8 cellular contexts compared by ENCODE assay signal in genomic region chr17:44221072-44221861, GRCh38. TPM values are rescaled to one million over a fixed set of nuclear protein-coding genes. Genes with fewer than 3 reads are reported as not detected.
DNase-seq lines count a peak whose midpoint lies in the region; ATAC-seq and TF ChIP-seq lines count a peak whose summit lies in the region.

No MANE protein-coding gene starts in this region.

- no peak overlapping the region for H2AFZ ChIP-seq in HCT116 (ENCODE audit: low read depth, low read length, poor library complexity, severe bottlenecking)

- TF ChIP-seq POLR2A in HCT116 (IDR thresholded peaks at IDR 0.05; ENCODE audit: borderline replicate concordance, extremely low read depth, insufficient read depth, insufficient read length): peak; percentile 20

- H3K79me2 ChIP-seq in HCT116 (ENCODE audit: insufficient read depth, low read length): peaks cover 27% of the 10 kb centered on the region

- intact Hi-C loops in HCT116 (cut with micrococcal nuclease): no loop called here

- H3K27me3 ChIP-seq in HCT116 (ENCODE audit: insufficient read depth, low read length): no peaks in the 10 kb centered on the region

- H3K4me2 ChIP-seq in HCT116 (ENCODE audit: low read length): peak overlapping the region; percentile 90

- peak overlapping the region; percentile 84 for H3K9ac ChIP-seq in HCT116 (ENCODE audit: low read length)

- no peaks in the 10 kb centered on the region for H3K9me2 ChIP-seq in HCT116 (ENCODE audit: insufficient read depth)

- no peak for TF ChIP-seq CTCF in HCT116 (IDR thresholded peaks at IDR 0.05 in 2 of 3, conservative IDR thresholded peaks at IDR 0.05 in 1 of 3; ENCODE audit: borderline replicate concordance in 1 of 3, insufficient read depth in 1 of 3, low read depth in 2 of 3, low read length in 2 of 3)

- RAD21 ChIA-PET in HCT116 (lab: Charles Lee; ENCODE audit: low non-redundant PET in 1 of 2, low total read pairs in 2 of 2, uncharacterized antibody in 2 of 2, unreplicated experiment in 2 of 2): no interaction called here

- H3K27ac ChIP-seq in HCT116 (ENCODE audit: low read depth, low read length): peak overlapping the region; percentile 100

- TSS peak; percentile 49 for BruUV-seq in HCT116 (replicated peaks; lab: Mats Ljungman, UMichigan)

- peaks cover 28 to 44% of the 10 kb centered on the region in 2 experiments for H3K4me1 ChIP-seq in HCT116 (ENCODE audit: control insufficient read depth in 1 of 2, insufficient read depth in 2 of 2, low read length in 2 of 2)

- H3K9me3 ChIP-seq in HCT116 (ENCODE audit: control insufficient read depth in 1 of 2, insufficient read depth in 1 of 2, low read depth in 1 of 2, low read length in 2 of 2): no peaks in the 10 kb centered on the region

- peaks cover 2 to 9% of the 10 kb centered on the region in 2 experiments; a peak in 3 of 4 replicates for H3K36me3 ChIP-seq in HCT116 (ENCODE audit: control insufficient read depth in 1 of 2, insufficient read depth in 2 of 2, low read length in 2 of 2)

- ATAC-seq in HCT116 (peak; percentile 17; the same call in 1 of the 2 replicates), GM21786 (IDR thresholded peaks at IDR 0.05; ENCODE audit: unreplicated experiment) (no peak)

- POLR2A ChIA-PET in HCT116 (lab: Charles Lee): interaction anchor here (0.5 to 2.5 kb wide), 11 partner anchors 9 to 124 kb away, joined by 3 to 8 read pairs (median 4); partner anchors contain the start of genes ATXN7L3, GRN, SLC25A39 and TMUB2

- TF ChIP-seq RAD21 in HCT116 (IDR thresholded peaks at IDR 0.05; ENCODE audit: low read depth): no peak

- no peaks in the 10 kb centered on the region for H4K20me1 ChIP-seq in HCT116 (ENCODE audit: insufficient read depth)

- peak overlapping the region; percentile 71 to 73 for H3K4me3 ChIP-seq in HCT116 (replicated peaks in 1 of 2; ENCODE audit: low read depth in 1 of 2, low read length in 2 of 2)

- CTCF ChIA-PET in HCT116 (lab: Charles Lee): interaction anchor here (0.8 to 2.4 kb wide), 8 partner anchors 11 to 124 kb away, joined by 3 to 10 read pairs (median 4); partner anchors contain the start of gene GRN

- DNase-seq in AML-193 (lab: John Stamatoyannopoulos, UW): peak; percentile 57 to 59
- DNase-seq in HCT116 (ENCODE audit: low read depth, low spot score): no peak
- DNase-seq in NCI-H524 (lab: John Stamatoyannopoulos, UW): peak; percentile 63 to 84
- DNase-seq in activated CD4-positive, alpha-beta T cell treated with anti-CD3 and anti-CD28 coated beads for 48 hours: peak; percentile 74
- peak; percentile 82 for DNase-seq in dedifferentiated amniotic fluid mesenchymal stem cell (ENCODE audit: extremely low spot score)
- peak; percentile 93 for DNase-seq in left kidney (ENCODE audit: low read depth, low spot score)
- peak; percentile 45 to 54 for DNase-seq in stimulated activated CD4-positive, alpha-beta T cell treated with anti-CD3 and anti-CD28 coated beads, Interleukin-2, amount 100 ng/mL, for 48 hours

TF ChIP-seq in HCT116, 20 proteins besides CTCF, POLR2A, EP300 and RAD21:
- peak; percentile 14; the same call in 1 of the 2 replicates for TF ChIP-seq SIN3A (IDR thresholded peaks at IDR 0.05; ENCODE audit: low read depth)
- TF ChIP-seq FOSL1 (IDR thresholded peaks at IDR 0.05; ENCODE audit: low read depth): no peak
- TF ChIP-seq TCF7L2 (IDR thresholded peaks at IDR 0.05; ENCODE audit: borderline replicate concordance, extremely low read depth, insufficient read depth, insufficient read length): peak; percentile 18
- TF ChIP-seq, protein P1, sequence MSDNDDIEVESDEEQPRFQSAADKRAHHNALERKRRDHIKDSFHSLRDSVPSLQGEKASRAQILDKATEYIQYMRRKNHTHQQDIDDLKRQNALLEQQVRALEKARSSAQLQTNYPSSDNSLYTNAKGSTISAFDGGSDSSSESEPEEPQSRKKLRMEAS (IDR thresholded peaks at IDR 0.05): no peak
- peak; percentile 60 for TF ChIP-seq POLR2AphosphoS5 (IDR thresholded peaks at IDR 0.05; ENCODE audit: low read depth, low read length)
- no peak for TF ChIP-seq EZH2phosphoT487 (IDR thresholded peaks at IDR 0.05; ENCODE audit: borderline replicate concordance)
- no peak for TF ChIP-seq EZH2 (IDR thresholded peaks at IDR 0.05)
- no peak for TF ChIP-seq SRF (IDR thresholded peaks at IDR 0.05; ENCODE audit: low read depth)

RNA-seq across cellular contexts. Expression of gene UBTF, which starts 1.8 kb away (rescaled TPM):
- 84.3 TPM for total RNA-seq in HCT116 (2021; ENCODE audit: unreplicated experiment)
- 43.2 and 52.2 TPM in 2 replicates for polyA plus RNA-seq in HCT116 (2012)

RNA-seq across cellular contexts. Expression of gene ATXN7L3, which starts 21.6 kb away (rescaled TPM):
- total RNA-seq in HCT116 (2021; ENCODE audit: unreplicated experiment): 86.7 TPM
- polyA plus RNA-seq in HCT116 (2012): 47.9 and 51.0 TPM in 2 replicates

RNA-seq across cellular contexts. Expression of gene TMUB2, which starts 34.5 kb away (rescaled TPM):
- total RNA-seq in HCT116 (2021; ENCODE audit: unreplicated experiment): 25.1 TPM
- polyA plus RNA-seq in HCT116 (2012): 23.8 and 26.2 TPM in 2 replicates

RNA-seq across cellular contexts. Expression of gene SLC4A1, which starts 46.7 kb away (rescaled TPM):
- total RNA-seq in HCT116 (2021; ENCODE audit: unreplicated experiment): 0.22 TPM
- polyA plus RNA-seq in HCT116 (2012): 0.03 TPM in 1 of 2 replicates, not detected in the other

RNA-seq across cellular contexts. Expression of gene ASB16, which starts 50.8 kb away (rescaled TPM):
- total RNA-seq in HCT116 (2021; ENCODE audit: unreplicated experiment): 0.37 TPM
- 0.50 and 0.72 TPM in 2 replicates for polyA plus RNA-seq in HCT116 (2012)
